Comparison of ENCODE assay signal across 8 cellular contexts in genomic region chr2:103161456-103162289, GRCh38.
A peak's percentile ranks its signal among the peaks of the same experiment; 100 is the strongest.
DNase-seq lines count a peak whose midpoint lies in the region; ATAC-seq and TF ChIP-seq lines count a peak whose summit lies in the region.

No MANE protein-coding gene starts in this region.

- H3K9me3 ChIP-seq in right lobe of liver: no peaks in the 10 kb centered on the region

- peaks cover 5% of the 10 kb centered on the region for H3K27me3 Mint-ChIP-seq in activated naive CD8-positive, alpha-beta T cell treated with anti-CD3 and anti-CD28 coated beads for 36 hours

- H3K9me3 Mint-ChIP-seq in activated naive CD8-positive, alpha-beta T cell treated with anti-CD3 and anti-CD28 coated beads for 36 hours: no peaks in the 10 kb centered on the region

- CTCF ChIA-PET in BJ (lab: Yijun Ruan, JAX): interaction anchor here (1.4 to 1.8 kb wide), 2 partner anchors 30 to 1686 kb away, joined by 4 read pairs; no protein-coding TSS in a partner anchor

- H3K4me3 Mint-ChIP-seq in activated naive CD8-positive, alpha-beta T cell treated with anti-CD3 and anti-CD28 coated beads for 36 hours: no peak overlapping the region

- 27% methylated on average over 7 of the region's 7 CpGs for WGBS in right lobe of liver (ENCODE audit: insufficient coverage, low coverage, low lambda C conversion rate, missing lambda C conversion rate)

- TF ChIP-seq POLR2A in right lobe of liver (IDR thresholded peaks at IDR 0.05): no peak

- H3K27ac ChIP-seq in right lobe of liver: no peak overlapping the region

- H3K4me3 ChIP-seq in BJ (ENCODE audit: low read depth, low read length) (no peak overlapping the region), cardiac fibroblast (replicated peaks in 1 of 2; ENCODE audit: low read depth in 2 of 2, low read length in 2 of 2) (no peak overlapping the region), right lobe of liver (no peak overlapping the region)

- H3K36me3 Mint-ChIP-seq in activated naive CD8-positive, alpha-beta T cell treated with anti-CD3 and anti-CD28 coated beads for 36 hours: no peaks in the 10 kb centered on the region

- peak; percentile 61 for TF ChIP-seq CTCF in BJ (IDR thresholded peaks at IDR 0.05; ENCODE audit: insufficient read depth, low read depth, low read length)
- peak; percentile 76 for TF ChIP-seq CTCF in cardiac fibroblast (IDR thresholded peaks at IDR 0.05; ENCODE audit: low read depth, low read length)
- peak; percentile 67 to 78 (median 73) for TF ChIP-seq CTCF in right lobe of liver (IDR thresholded peaks at IDR 0.05)

- no peaks in the 10 kb centered on the region for H3K4me1 ChIP-seq in right lobe of liver

- no peak for DNase-seq in BJ (ENCODE audit: low read depth)
- DNase-seq in NCI-H748 (lab: John Stamatoyannopoulos, UW; ENCODE audit: unreplicated experiment): peak; percentile 67
- peak; percentile 61 to 71 for DNase-seq in cardiac fibroblast (ENCODE audit: low read depth in 2 of 2)
- DNase-seq in right lobe of liver: no peak
- no peak for DNase-seq in activated naive CD8-positive, alpha-beta T cell treated with anti-CD3 and anti-CD28 coated beads for 36 hours
- DNase-seq in stimulated activated naive CD4-positive, alpha-beta T cell (lab: John Stamatoyannopoulos, UW): no peak

- ATAC-seq in GM18520 (IDR thresholded peaks at IDR 0.05; ENCODE audit: unreplicated experiment): peak; percentile 59
- ATAC-seq in HG03460 (IDR thresholded peaks at IDR 0.05; ENCODE audit: unreplicated experiment): peak; percentile 62
- ATAC-seq in right lobe of liver: peak; percentile 70 to 91 (median 82)

- H3K36me3 ChIP-seq in BJ (ENCODE audit: control insufficient read depth, insufficient read depth, low read length) (no peaks in the 10 kb centered on the region), right lobe of liver (no peaks in the 10 kb centered on the region)

- H3K27ac Mint-ChIP-seq in activated naive CD8-positive, alpha-beta T cell treated with anti-CD3 and anti-CD28 coated beads for 36 hours: no peak overlapping the region

- no peaks in the 10 kb centered on the region for H3K4me1 Mint-ChIP-seq in activated naive CD8-positive, alpha-beta T cell treated with anti-CD3 and anti-CD28 coated beads for 36 hours

- intact Hi-C loops in right lobe of liver (cut with DNase I): no loop called here

- no peaks in the 10 kb centered on the region for H3K27me3 ChIP-seq in BJ (ENCODE audit: control insufficient read depth, insufficient read depth, low read length)
- no peaks in the 10 kb centered on the region for H3K27me3 ChIP-seq in right lobe of liver

- POLR2A ChIA-PET in BJ (lab: Charles Lee): no interaction called here

Comparison
In these comparisons a context has a peak if more than half of its experiments do, and no peak if none do; other contexts are left out.
1. DNase-seq: peak in NCI-H748 (single experiment) and cardiac fibroblast (2 of 2); none in BJ (single experiment), right lobe of liver (0 of 3), activated naive CD8-positive, alpha-beta T cell treated with anti-CD3 and anti-CD28 coated beads for 36 hours (single experiment) and stimulated activated naive CD4-positive, alpha-beta T cell (0 of 6).
2. Peak in every context shown above with its lines, with median percentiles within 50 percentile points of each other: CTCF ChIP-seq and ATAC-seq.